ENCODE assay signal across 8 cellular contexts in genomic region chr1:3625151-3625907, GRCh38. TPM values are rescaled to one million over a fixed set of nuclear protein-coding genes. Genes with fewer than 3 reads are reported as not detected.
DNase-seq lines count a peak whose midpoint lies in the region; ATAC-seq and TF ChIP-seq lines count a peak whose summit lies in the region.

No MANE protein-coding gene starts in this region.

- no peak for TF ChIP-seq CTCF in transverse colon (IDR thresholded peaks at IDR 0.05)

- H3K27me3 Mint-ChIP-seq in T-cell: no peaks in the 10 kb centered on the region
- H3K27me3 Mint-ChIP-seq in memory B cell: no peaks in the 10 kb centered on the region

- H3K4me3 Mint-ChIP-seq in T-cell (peak overlapping the region; percentile 84 to 99 (median 98)), memory B cell (peak overlapping the region; percentile 90)

- H3K36me3 Mint-ChIP-seq in T-cell (peaks cover 13% of the 10 kb centered on the region), memory B cell (no peaks in the 10 kb centered on the region)

- H3K4me3 ChIP-seq in transverse colon: peak overlapping the region; percentile 78 to 98 (median 90)

- no peak for TF ChIP-seq EP300 in transverse colon (IDR thresholded peaks at IDR 0.05; ENCODE audit: low read depth)

- no peaks in the 10 kb centered on the region for H3K9me3 Mint-ChIP-seq in T-cell
- no peaks in the 10 kb centered on the region for H3K9me3 Mint-ChIP-seq in memory B cell

- peak; percentile 79 for TF ChIP-seq POLR2A in transverse colon (IDR thresholded peaks at IDR 0.05)

- no peaks in the 10 kb centered on the region for H3K9me3 ChIP-seq in transverse colon

- peaks cover 42 to 45% (median 42%) of the 10 kb centered on the region in 3 donors for H3K4me1 Mint-ChIP-seq in T-cell
- peaks cover 38% of the 10 kb centered on the region for H3K4me1 Mint-ChIP-seq in memory B cell

- peak; percentile 70 for DNase-seq in 8988T
- DNase-seq in T-cell: peak in 21 of 34 experiments; percentile 13 to 45 (median 33)
- DNase-seq in ecto neural progenitor cell (ENCODE audit: low spot score): peak; percentile 65
- peak in 1 of 2 donors; percentile 43 for DNase-seq in memory B cell (ENCODE audit: low spot score in 2 of 2)
- peak; percentile 72 for DNase-seq in transverse colon

- H3K27me3 ChIP-seq in transverse colon: no peaks in the 10 kb centered on the region

- H3K27ac Mint-ChIP-seq in T-cell: peak overlapping the region; percentile 75 to 80
- peak overlapping the region; percentile 95 for H3K27ac Mint-ChIP-seq in memory B cell

- H3K4me1 ChIP-seq in transverse colon: peaks cover 15 to 27% (median 24%) of the 10 kb centered on the region in 4 donors

- in situ Hi-C loops in transverse colon (cut with MboI; ENCODE audit: low pct_ligation_motif_present in 1 of 4, low pct_unique_long_range_greater_than_20kb in 1 of 4, low sequenced_read_pairs in 3 of 4): loop anchor here in 1 of 4 donors (10.0 kb wide), 1 partner anchor 141 kb away; no protein-coding TSS in a partner anchor

- intact Hi-C loops in transverse colon (cut with DNase I; ENCODE audit: low total_unique reads): loop anchor here (10.0 kb wide), 1 partner anchor 1431 kb away; the partner anchor contains the start of gene FAAP20

- CTCF ChIA-PET in T-cell (lab: Charles Lee): no interaction called here

- ATAC-seq in GM18511 (IDR thresholded peaks at IDR 0.05; ENCODE audit: unreplicated experiment): peak; percentile 18
- ATAC-seq in HG03439 (IDR thresholded peaks at IDR 0.05; ENCODE audit: unreplicated experiment): peak; percentile 3
- peak; percentile 30 to 44 (median 32) for ATAC-seq in T-cell (replicated peaks in 1 of 4)
- peak; percentile 21 for ATAC-seq in memory B cell (ENCODE audit: low read depth)
- ATAC-seq in HG03025 (IDR thresholded peaks at IDR 0.05; ENCODE audit: low FRiP score, unreplicated experiment): no peak

- 2% methylated on average over 43 of the region's 71 CpGs; no CpG with 5 or more reads in 1 of the 2 donors for WGBS in transverse colon (ENCODE audit: low coverage in 1 of 2), 2 donors

- peaks cover 0 to 18% (median 8%) of the 10 kb centered on the region in 4 donors for H3K36me3 ChIP-seq in transverse colon

- POLR2A ChIA-PET in T-cell (lab: Charles Lee): no interaction called here

- peak overlapping the region; percentile 82 to 94 (median 92) for H3K27ac ChIP-seq in transverse colon

RNA-seq across cellular contexts. Expression of gene TPRG1L, which starts 0.5 kb away (rescaled TPM):
- total RNA-seq in T-cell (10 to 100 TPM; 36.7 to 48.5 (median 45.4) TPM), transverse colon (10 to 100 TPM; 24.5 to 86.8 (median 56.0) TPM)

RNA-seq across cellular contexts. Expression of gene MEGF6, which starts 14.0 kb away (rescaled TPM):
- 100 to 1,000 TPM in 3 of 5 donors, 10 to 100 TPM in 2; 63.3 to 213 (median 193) TPM for total RNA-seq in T-cell
- total RNA-seq in transverse colon: 10 to 100 TPM in 2 of 4 donors, 1 to 10 TPM in 2; 4.1 to 27.1 (median 11.4) TPM

RNA-seq across cellular contexts. Expression of gene WRAP73, which starts 24.6 kb away (rescaled TPM):
- total RNA-seq in T-cell (10 to 100 TPM; 33.7 to 44.9 (median 39.8) TPM), transverse colon (10 to 100 TPM; 19.7 to 30.4 (median 25.5) TPM)

RNA-seq across cellular contexts. Expression of gene TP73, which starts 27.0 kb away (rescaled TPM):
- under 1 TPM in 4 of 5 donors, not detected in 1; 0.12 to 0.21 (median 0.18) TPM for total RNA-seq in T-cell
- total RNA-seq in transverse colon: under 1 TPM in 2 of 4 donors, not detected in 2; 0.20 to 0.32 TPM
